ENCODE assay signal across 8 cellular contexts in the genomic region with DNA sequence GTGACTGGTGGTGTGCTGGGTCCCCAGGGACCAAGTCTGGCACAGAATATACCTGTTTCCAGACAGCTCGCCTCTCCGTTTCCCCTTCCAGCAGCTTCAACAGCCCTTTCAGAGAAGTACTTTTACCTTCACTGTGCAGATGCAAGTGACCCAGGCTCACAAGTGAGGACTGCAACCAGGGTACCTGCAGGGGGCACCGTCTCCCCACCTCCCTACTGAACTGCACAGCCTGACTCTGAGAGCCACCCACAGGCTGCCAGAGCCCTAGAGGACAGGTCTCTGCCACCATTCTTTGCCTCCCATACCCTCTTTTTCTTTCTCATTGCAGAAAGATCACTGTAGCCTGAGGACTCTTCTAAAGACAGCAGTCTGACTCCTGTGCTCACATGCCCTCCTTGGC. TPM values are rescaled to one million over a fixed set of nuclear protein-coding genes. Genes with fewer than 3 reads are reported as not detected.
DNase-seq lines count a peak whose midpoint lies in the region; ATAC-seq and TF ChIP-seq lines count a peak whose summit lies in the region.
"Had no signal": no experiment of that assay in that cellular context is flagged by ENCODE, and none has a peak within 500 bp of the region (broad histone marks: within the 10 kb centered on the region; RNA-seq: fewer than 3 reads in every experiment).

No MANE protein-coding gene starts in this region.

- no peaks in the 10 kb centered on the region for H3K9me3 ChIP-seq in HEK293 (ENCODE audit: control insufficient read depth, insufficient read depth, low read depth, low read length)

- CTCF ChIA-PET in HEK293 (lab: Yijun Ruan, JAX), result interaction anchor here (0.5 to 2.4 kb wide), 10 partner anchors 10 to 448 kb away, joined by 3 to 10 read pairs (median 5); no protein-coding TSS in a partner anchor

- TF ChIP-seq CTCF in HEK293 (tag by site-specific recombination; IDR thresholded peaks at IDR 0.05), result no peak

- POLR2A ChIA-PET in HEK293 (lab: Yijun Ruan, JAX), result no interaction called here

- ATAC-seq in left lobe of liver (no peak), GM18868 (IDR thresholded peaks at IDR 0.05; ENCODE audit: unreplicated experiment) (no peak)

- DNase-seq in Daoy (ENCODE audit: low read depth) (peak; percentile 57), SW480 (ENCODE audit: low spot score) (peak; percentile 46), left lobe of liver (ENCODE audit: low spot score) (peak; percentile 3), G401 (ENCODE audit: low spot score) (no peak)
- DNase-seq in activated CD8-positive, alpha-beta memory T cell treated with anti-CD3 and anti-CD28 coated beads, Interleukin-2, amount 50 U/mL, for 4 hours, result no peak
- DNase-seq: foreskin melanocyte had no signal

- in situ Hi-C loops in G401 (cut with HindIII; ENCODE audit: low sequenced_read_pairs), result no loop called here

- H3K4me1 ChIP-seq in HEK293 (ENCODE audit: control insufficient read depth, insufficient read depth, low read length), result peaks cover 7% of the 10 kb centered on the region

- no peak overlapping the region for H3K4me3 ChIP-seq in HEK293 (ENCODE audit: low read depth, low read length)

- no peaks in the 10 kb centered on the region for H3K36me3 ChIP-seq in HEK293 (ENCODE audit: control insufficient read depth in 2 of 2, insufficient read depth in 1 of 2, low read length in 2 of 2)

- no peak overlapping the region for H3K27ac ChIP-seq in HEK293 (ENCODE audit: extremely low read depth, low read depth, low read length)

TF ChIP-seq in HEK293, 187 proteins besides CTCF, POLR2A, EP300 and RAD21:
- TF ChIP-seq ZBTB11 (tag by site-specific recombination; conservative IDR thresholded peaks at IDR 0.05; ENCODE audit: low read depth), result no peak
- peak; percentile 52; the same call in 1 of the 2 replicates for TF ChIP-seq ZNF16 (tag by site-specific recombination; IDR thresholded peaks at IDR 0.05; ENCODE audit: low read depth)
- TF ChIP-seq ZEB2 (tag by site-specific recombination; IDR thresholded peaks at IDR 0.05), result no peak

RNA-seq across cellular contexts. Expression of gene IL9, which starts 15.4 kb away (rescaled TPM):
- not detected in 2 replicates for total RNA-seq in Daoy (2014; rRNA removed; shearing (Covaris generic))
- not detected for total RNA-seq in left lobe of liver
- total RNA-seq in G401 (2014; rRNA removed; shearing (Covaris generic)), result not detected in 2 replicates

RNA-seq across cellular contexts. Expression of gene SLC25A48, which starts 45.8 kb away (rescaled TPM):
- not detected in 2 replicates for total RNA-seq in Daoy (2014; rRNA removed; shearing (Covaris generic))
- total RNA-seq in left lobe of liver, result 5.8 TPM
- 1.2 TPM in 1 of 2 replicates, not detected in the other for total RNA-seq in G401 (2014; rRNA removed; shearing (Covaris generic))

Comparison
In these comparisons a context has a peak if more than half of its experiments do, and no peak if none do; other contexts are left out.
1. DNase-seq: peak in Daoy (single experiment), SW480 (single experiment) and left lobe of liver (single experiment); none in G401 (single experiment) and activated CD8-positive, alpha-beta memory T cell treated with anti-CD3 and anti-CD28 coated beads, Interleukin-2, amount 50 U/mL, for 4 hours (single experiment).